In the genomic region with DNA sequence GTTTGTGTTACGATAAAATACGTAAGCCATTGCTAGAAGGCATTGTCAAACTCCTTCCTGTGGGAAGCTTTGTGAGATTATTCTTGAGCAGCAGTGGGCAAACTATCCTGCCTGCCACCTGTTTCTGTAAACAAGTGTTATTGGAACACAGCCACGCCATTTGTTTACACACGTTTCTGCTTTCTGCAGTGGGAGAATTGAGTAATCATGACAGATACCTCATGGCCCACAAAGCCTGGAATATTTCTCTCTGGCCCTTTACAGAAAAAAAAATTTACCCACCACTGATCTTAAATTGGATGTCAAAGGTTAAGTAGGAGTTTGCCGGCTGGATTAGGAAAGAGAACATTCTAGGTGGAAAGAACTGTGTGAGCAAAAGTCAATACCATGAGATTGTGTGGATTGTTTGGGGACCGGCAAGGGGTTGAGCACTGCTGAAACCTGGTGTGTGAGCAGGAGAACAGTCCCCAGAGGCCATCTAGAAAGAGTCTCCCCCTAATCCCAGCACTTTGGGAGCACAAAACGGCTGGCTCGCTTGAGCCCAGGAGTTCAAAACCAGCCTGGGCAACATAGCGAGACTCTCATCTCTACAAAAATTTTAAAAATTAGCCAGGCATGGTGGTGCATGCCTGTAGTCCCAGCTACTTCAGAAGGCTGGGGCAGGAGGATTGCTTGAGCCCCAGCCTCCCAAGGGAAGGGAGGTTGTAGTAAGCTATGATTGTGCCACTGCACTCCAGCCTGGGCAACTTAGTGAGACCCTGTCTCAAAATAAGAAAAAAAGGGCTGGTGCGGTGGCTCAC, we compare ENCODE assay signal across 1 cellular context.
A peak's percentile ranks its signal among the peaks of the same experiment; 100 is the strongest.
TF ChIP-seq lines count a peak whose summit lies in the region.

No MANE protein-coding gene starts in this region.

TF ChIP-seq in HepG2, 621 proteins besides CTCF, POLR2A, EP300 and RAD21 (continued from another document):
- TF ChIP-seq, protein P1, sequence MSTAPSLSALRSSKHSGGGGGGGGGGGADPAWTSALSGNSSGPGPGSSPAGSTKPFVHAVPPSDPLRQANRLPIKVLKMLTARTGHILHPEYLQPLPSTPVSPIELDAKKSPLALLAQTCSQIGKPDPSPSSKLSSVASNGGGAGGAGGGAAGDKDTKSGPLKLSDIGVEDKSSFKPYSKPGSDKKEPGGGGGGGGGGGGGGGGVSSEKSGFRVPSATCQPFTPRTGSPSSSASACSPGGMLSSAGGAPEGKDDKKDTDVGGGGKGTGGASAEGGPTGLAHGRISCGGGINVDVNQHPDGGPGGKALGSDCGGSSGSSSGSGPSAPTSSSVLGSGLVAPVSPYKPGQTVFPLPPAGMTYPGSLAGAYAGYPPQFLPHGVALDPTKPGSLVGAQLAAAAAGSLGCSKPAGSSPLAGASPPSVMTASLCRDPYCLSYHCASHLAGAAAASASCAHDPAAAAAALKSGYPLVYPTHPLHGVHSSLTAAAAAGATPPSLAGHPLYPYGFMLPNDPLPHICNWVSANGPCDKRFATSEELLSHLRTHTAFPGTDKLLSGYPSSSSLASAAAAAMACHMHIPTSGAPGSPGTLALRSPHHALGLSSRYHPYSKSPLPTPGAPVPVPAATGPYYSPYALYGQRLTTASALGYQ (CRISPR knock-in tag; IDR thresholded peaks at IDR 0.05) = no peak
- TF ChIP-seq ZNF607 (CRISPR knock-in tag; IDR thresholded peaks at IDR 0.05; ENCODE audit: borderline replicate concordance) = no peak
- peak; percentile 46 to 50; a peak in 2 of 4 replicates for TF ChIP-seq NR2F1 (CRISPR knock-in tag; IDR thresholded peaks at IDR 0.05)
- no peak for TF ChIP-seq ZKSCAN1 (IDR thresholded peaks at IDR 0.05; ENCODE audit: low read length)
- no peak for TF ChIP-seq LCORL (IDR thresholded peaks at IDR 0.05)
- TF ChIP-seq LCORL (CRISPR knock-in tag; IDR thresholded peaks at IDR 0.05) = peak; percentile 35; the same call in 1 of the 2 replicates
- peak; percentile 77 for TF ChIP-seq CEBPG (CRISPR knock-in tag; IDR thresholded peaks at IDR 0.05)
- TF ChIP-seq NR2C2 (CRISPR knock-in tag; IDR thresholded peaks at IDR 0.05; ENCODE audit: borderline replicate concordance) = peak; percentile 72; the same call in 1 of the 2 replicates
- TF ChIP-seq, protein P2, sequence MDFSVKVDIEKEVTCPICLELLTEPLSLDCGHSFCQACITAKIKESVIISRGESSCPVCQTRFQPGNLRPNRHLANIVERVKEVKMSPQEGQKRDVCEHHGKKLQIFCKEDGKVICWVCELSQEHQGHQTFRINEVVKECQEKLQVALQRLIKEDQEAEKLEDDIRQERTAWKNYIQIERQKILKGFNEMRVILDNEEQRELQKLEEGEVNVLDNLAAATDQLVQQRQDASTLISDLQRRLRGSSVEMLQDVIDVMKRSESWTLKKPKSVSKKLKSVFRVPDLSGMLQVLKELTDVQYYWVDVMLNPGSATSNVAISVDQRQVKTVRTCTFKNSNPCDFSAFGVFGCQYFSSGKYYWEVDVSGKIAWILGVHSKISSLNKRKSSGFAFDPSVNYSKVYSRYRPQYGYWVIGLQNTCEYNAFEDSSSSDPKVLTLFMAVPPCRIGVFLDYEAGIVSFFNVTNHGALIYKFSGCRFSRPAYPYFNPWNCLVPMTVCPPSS (IDR thresholded peaks at IDR 0.05) = no peak
- peak; percentile 88 for TF ChIP-seq GATAD2A (CRISPR knock-in tag; IDR thresholded peaks at IDR 0.05)
